In genomic region chr2:178844690-178845089, GRCh38 we compare ENCODE assay signal across 19 cellular contexts. TPM values are rescaled to one million over a fixed set of nuclear protein-coding genes. Genes with fewer than 3 reads are reported as not detected.
DNase-seq lines count a peak whose midpoint lies in the region; ATAC-seq and TF ChIP-seq lines count a peak whose summit lies in the region.
"Had no signal": no experiment of that assay in that cellular context is flagged by ENCODE, and none has a peak within 500 bp of the region (broad histone marks: within the 10 kb centered on the region; RNA-seq: fewer than 3 reads in every experiment).

No MANE protein-coding gene starts in this region.

- H3K4me1 Mint-ChIP-seq in nephron = peaks cover 19% of the 10 kb centered on the region

- H3K27me3 Mint-ChIP-seq in nephron (ENCODE audit: low read depth) = no peaks in the 10 kb centered on the region

- intact Hi-C loops in left cardiac atrium (cut with DNase I) = no loop called here

- TF ChIP-seq CTCF in nephron (IDR thresholded peaks at IDR 0.05; ENCODE audit: unreplicated experiment in 3 of 3) (no peak), RWPE1 (conservative IDR thresholded peaks at IDR 0.05; ENCODE audit: low read depth) (no peak)

- H3K27ac Mint-ChIP-seq in nephron = peak overlapping the region in 2 of 3 experiments; percentile 66 to 84

- CTCF ChIA-PET in RWPE1 (lab: Yijun Ruan, JAX) = no interaction called here

- H3K9me3 Mint-ChIP-seq in nephron = peaks cover 7% of the 10 kb centered on the region

- peak; percentile 83 for DNase-seq in NCI-H2227 treated with DMSO at 0.1 percent for 48 hours (lab: John Stamatoyannopoulos, UW)
- DNase-seq in NCI-H2227 (lab: John Stamatoyannopoulos, UW; ENCODE audit: unreplicated experiment) = no peak
- DNase-seq in left cardiac atrium = no peak
- peak; percentile 58 for DNase-seq in superior temporal gyrus (ENCODE audit: extremely low spot score)
- DNase-seq in RWPE1 (ENCODE audit: low spot score) = no peak
- DNase-seq in NCI-H510A treated with DMSO at 0.1 percent for 48 hours (lab: John Stamatoyannopoulos, UW) = no peak
- DNase-seq: AML-193, DMS79 treated with DMSO at 0.1 percent for 48 hours, MM.1S, NCI-H1092, NCI-H1436 treated with DMSO at 0.1 percent for 48 hours, NCI-H2029, NCI-H446, NCI-H774, PC-9 had no signal

- POLR2A ChIA-PET in RWPE1 (lab: Yijun Ruan, JAX; ENCODE audit: low non-redundant PET) = no interaction called here

- H3K36me3 Mint-ChIP-seq in nephron (ENCODE audit: low read depth) = peaks cover 8% of the 10 kb centered on the region

- no peak overlapping the region for H3K4me3 Mint-ChIP-seq in nephron

- H3K27ac ChIP-seq in RWPE1 = no peak overlapping the region
- H3K27ac ChIP-seq: 22Rv1, C4-2B, PC-9 had no signal

- ATAC-seq in left cardiac atrium (peak; percentile 56 to 57), HG02970 (IDR thresholded peaks at IDR 0.05; ENCODE audit: low FRiP score, unreplicated experiment) (no peak)

RNA-seq across cellular contexts. Expression of gene TTN, which starts 37.5 kb away (rescaled TPM):
- total RNA-seq in left cardiac atrium = 1,000 to 10,000 TPM; 1,545 to 1,612 TPM
- total RNA-seq: PC-9 had no signal

Comparison
In these comparisons a context has a peak if more than half of its experiments do, and no peak if none do; other contexts are left out.
1. DNase-seq: peak in NCI-H2227 treated with DMSO at 0.1 percent for 48 hours (single experiment) and superior temporal gyrus (single experiment); none in NCI-H2227 (single experiment), left cardiac atrium (single experiment), RWPE1 (single experiment) and NCI-H510A treated with DMSO at 0.1 percent for 48 hours (single experiment).